In genomic region chr14:75063013-75063412, GRCh38 we compare ENCODE assay signal across 8 cellular contexts. TPM values are rescaled to one million over a fixed set of nuclear protein-coding genes. Genes with fewer than 3 reads are reported as not detected.
DNase-seq lines count a peak whose midpoint lies in the region; ATAC-seq and TF ChIP-seq lines count a peak whose summit lies in the region.

No MANE protein-coding gene starts in this region.

- H3K27me3 ChIP-seq in CD8-positive, alpha-beta T cell (ENCODE audit: insufficient read depth, low read length), result no peaks in the 10 kb centered on the region
- no peaks in the 10 kb centered on the region for H3K27me3 ChIP-seq in effector memory CD4-positive, alpha-beta T cell (replicated peaks; ENCODE audit: control insufficient read depth, insufficient read depth, low read length, poor library complexity, severe bottlenecking)
- H3K27me3 ChIP-seq in neuron (ENCODE audit: insufficient read depth, low read length), result no peaks in the 10 kb centered on the region

- peaks cover 14% of the 10 kb centered on the region for H3K36me3 Mint-ChIP-seq in CD8-positive, alpha-beta T cell

- CTCF ChIA-PET in CD8-positive, alpha-beta T cell (lab: Charles Lee), result interaction anchor here (1.3 to 1.6 kb wide), 3 partner anchors 13 to 202 kb away, joined by 3 to 6 read pairs (median 6); no protein-coding TSS in a partner anchor

- peak overlapping the region; percentile 84 for H3K4me3 ChIP-seq in CD8-positive, alpha-beta T cell (ENCODE audit: low read depth, low read length)
- peak overlapping the region; percentile 80 for H3K4me3 ChIP-seq in effector memory CD4-positive, alpha-beta T cell (ENCODE audit: insufficient read depth, low read depth, low read length, poor library complexity, severe bottlenecking)
- peak overlapping the region; percentile 81 for H3K4me3 ChIP-seq in neuron (ENCODE audit: low read length)

- no peak for DNase-seq in CD8-positive, alpha-beta T cell
- DNase-seq in NCI-H69 (lab: John Stamatoyannopoulos, UW), result peak; percentile 40
- DNase-seq in effector memory CD4-positive, alpha-beta T cell, result no peak
- no peak for DNase-seq in H4 (ENCODE audit: low spot score)
- no peak for DNase-seq in HuH-7.5 (ENCODE audit: low spot score)

- no peak for TF ChIP-seq CTCF in CD8-positive, alpha-beta T cell (IDR thresholded peaks at IDR 0.05)

- peak overlapping the region; percentile 60 for H2AFZ ChIP-seq in neuron (ENCODE audit: low read depth, low read length)

- peaks cover 2% of the 10 kb centered on the region for H3K9me3 Mint-ChIP-seq in CD8-positive, alpha-beta T cell

- peak overlapping the region; percentile 95 for H3K27ac Mint-ChIP-seq in CD8-positive, alpha-beta T cell

- no peak overlapping the region for H3K27ac ChIP-seq in CD8-positive, alpha-beta T cell (ENCODE audit: low read depth, low read length)
- H3K27ac ChIP-seq in effector memory CD4-positive, alpha-beta T cell (ENCODE audit: insufficient read depth, low read length, poor library complexity, severe bottlenecking), result peak overlapping the region; percentile 77

- H3K4me1 Mint-ChIP-seq in CD8-positive, alpha-beta T cell (ENCODE audit: low read depth), result peaks cover 27% of the 10 kb centered on the region

- no peaks in the 10 kb centered on the region for H3K27me3 Mint-ChIP-seq in CD8-positive, alpha-beta T cell (ENCODE audit: low read depth)

- H3K4me1 ChIP-seq in CD8-positive, alpha-beta T cell (ENCODE audit: insufficient read depth, low read length), result peaks cover 6% of the 10 kb centered on the region
- peaks cover 5% of the 10 kb centered on the region for H3K4me1 ChIP-seq in effector memory CD4-positive, alpha-beta T cell (ENCODE audit: control insufficient read depth, insufficient read depth, low read length, poor library complexity, severe bottlenecking)
- H3K4me1 ChIP-seq in neuron (ENCODE audit: insufficient read depth, low read length), result peaks cover 11% of the 10 kb centered on the region

- no peaks in the 10 kb centered on the region for H3K36me3 ChIP-seq in CD8-positive, alpha-beta T cell (ENCODE audit: insufficient read depth, low read length)
- no peaks in the 10 kb centered on the region for H3K36me3 ChIP-seq in effector memory CD4-positive, alpha-beta T cell (ENCODE audit: control insufficient read depth, insufficient read depth, low read length)
- peaks cover 19% of the 10 kb centered on the region for H3K36me3 ChIP-seq in neuron (ENCODE audit: insufficient read depth, low read length)

- H3K4me3 Mint-ChIP-seq in CD8-positive, alpha-beta T cell, result peak overlapping the region; percentile 99

- intact Hi-C loops in CD8-positive, alpha-beta T cell (cut with DNase I, micrococcal nuclease), result loop anchor here in 1 of 2 experiments (5.0 to 10.0 kb wide), 3 partner anchors 62 to 922 kb away; partner anchors contain the start of genes ERG28, IFT43, NEK9 and TGFB3

- ATAC-seq in CD8-positive, alpha-beta T cell, result no peak
- no peak for ATAC-seq in HG02763 (IDR thresholded peaks at IDR 0.05; ENCODE audit: unreplicated experiment)
- ATAC-seq in GM18867 (IDR thresholded peaks at IDR 0.05; ENCODE audit: unreplicated experiment), result no peak

- POLR2A ChIA-PET in CD8-positive, alpha-beta T cell (lab: Charles Lee), result interaction anchor here (0.6 to 1.6 kb wide), 5 partner anchors 8 to 60 kb away, joined by 3 to 7 read pairs (median 4); partner anchors contain the start of gene EIF2B2

- no peaks in the 10 kb centered on the region for H3K9me3 ChIP-seq in CD8-positive, alpha-beta T cell (ENCODE audit: low read length)
- no peaks in the 10 kb centered on the region for H3K9me3 ChIP-seq in effector memory CD4-positive, alpha-beta T cell (ENCODE audit: control insufficient read depth, low read length)
- peaks cover 6% of the 10 kb centered on the region for H3K9me3 ChIP-seq in neuron (ENCODE audit: low read length)

RNA-seq across cellular contexts. Expression of gene ACYP1, which starts 0.8 kb away (rescaled TPM):
- total RNA-seq in CD8-positive, alpha-beta T cell, result 1 to 10 TPM; 4.3 to 5.3 TPM
- total RNA-seq in H4 (2014; rRNA removed; shearing (Covaris generic)), result 9.7 and 14.8 TPM in 2 replicates

RNA-seq across cellular contexts. Expression of gene ZC2HC1C, which starts 6.4 kb away (rescaled TPM):
- not detected for total RNA-seq in CD8-positive, alpha-beta T cell
- total RNA-seq in H4 (2014; rRNA removed; shearing (Covaris generic)), result 0.21 and 2.7 TPM in 2 replicates

RNA-seq across cellular contexts. Expression of gene MLH3, which starts 11.7 kb away (rescaled TPM):
- 10 to 100 TPM in 1 of 2 experiments, 1 to 10 TPM in 1; 8.5 to 12.2 TPM for total RNA-seq in CD8-positive, alpha-beta T cell
- total RNA-seq in H4 (2014; rRNA removed; shearing (Covaris generic)), result 6.6 and 11.8 TPM in 2 replicates
